In the genomic region with DNA sequence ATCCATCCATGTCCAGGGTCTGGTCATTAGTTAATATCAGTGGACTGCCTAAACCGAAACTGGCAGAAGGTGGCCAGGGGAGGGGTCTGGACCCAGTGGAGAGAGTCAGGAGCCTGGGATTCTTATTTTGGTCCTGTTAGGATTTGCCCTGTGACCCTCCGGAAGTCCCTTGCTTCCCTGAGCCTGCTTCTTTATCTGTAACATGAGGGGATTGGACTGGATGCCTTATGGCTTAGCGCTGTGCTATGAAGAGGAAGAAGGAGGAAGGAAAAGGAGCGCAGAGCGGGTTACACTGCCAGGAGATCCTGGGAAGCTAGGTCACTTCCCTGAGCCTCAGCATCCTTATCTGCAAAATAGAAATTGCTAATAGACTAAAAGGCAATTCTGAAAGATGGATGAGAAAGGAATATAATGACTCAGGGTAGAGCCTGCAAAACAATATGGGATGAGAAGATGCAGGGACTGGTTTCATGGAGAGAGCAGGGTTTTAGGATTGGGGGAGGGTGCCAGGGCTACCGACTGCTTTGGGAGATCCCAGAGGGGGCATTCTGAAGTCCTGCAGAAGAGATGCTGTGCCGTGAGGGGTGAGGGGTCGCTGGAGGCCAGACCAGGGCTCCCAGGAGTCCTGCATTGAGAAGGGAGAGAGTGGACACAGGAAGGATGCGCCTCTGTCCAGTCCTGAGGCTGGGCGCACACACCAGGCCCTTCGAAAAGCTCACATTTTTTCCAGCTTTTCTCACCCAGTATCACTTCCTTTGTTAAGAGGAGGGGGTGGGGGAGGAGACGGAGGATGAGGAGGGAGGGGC, we compare ENCODE assay signal across 10 cellular contexts. TPM values are rescaled to one million over a fixed set of nuclear protein-coding genes. Genes with fewer than 3 reads are reported as not detected.
DNase-seq lines count a peak whose midpoint lies in the region; ATAC-seq and TF ChIP-seq lines count a peak whose summit lies in the region.
"Had no signal": no experiment of that assay in that cellular context is flagged by ENCODE, and none has a peak within 500 bp of the region (broad histone marks: within the 10 kb centered on the region; RNA-seq: fewer than 3 reads in every experiment).

No MANE protein-coding gene starts in this region.

- intact Hi-C loops in left lung (cut with DNase I), result no loop called here

- no peaks in the 10 kb centered on the region for H3K9me3 ChIP-seq in left lung
- no peaks in the 10 kb centered on the region for H3K9me3 ChIP-seq in thoracic aorta

- DNase-seq in activated CD8-positive, alpha-beta memory T cell treated with anti-CD3 and anti-CD28 coated beads, Interleukin-2, amount 10 ng/mL, durations not matched to agents 7 days and 5 days, result peak; percentile 27
- DNase-seq in activated CD8-positive, alpha-beta memory T cell treated with anti-CD3 and anti-CD28 coated beads, Interleukin-2, amount 50 U/mL, for 4 hours, result no peak
- no peak for DNase-seq in left lung
- DNase-seq in thoracic aorta (ENCODE audit: low spot score), result no peak
- DNase-seq in NCI-H2107 treated with DMSO at 0.1 percent for 48 hours (lab: John Stamatoyannopoulos, UW; ENCODE audit: unreplicated experiment), result no peak
- DNase-seq: stimulated activated naive CD4-positive, alpha-beta T cell treated with Interleukin-2 at 50 U/mL for 16 hours had no signal

- no peak for TF ChIP-seq CTCF in left lung (IDR thresholded peaks at IDR 0.05)
- no peak for TF ChIP-seq CTCF in thoracic aorta (IDR thresholded peaks at IDR 0.05)

- H3K27me3 Mint-ChIP-seq in activated CD8-positive, alpha-beta memory T cell treated with anti-CD3 and anti-CD28 coated beads, Interleukin-2, amount 10 ng/mL, durations not matched to agents 7 days and 5 days, result peaks cover 55% of the 10 kb centered on the region
- H3K27me3 Mint-ChIP-seq in activated T-helper 17 cell treated with anti-CD3 and anti-CD28 coated beads, Interleukin-2, amount 50 U/mL, for 72 hours, result peaks cover 51% of the 10 kb centered on the region

- no peak overlapping the region for H3K27ac ChIP-seq in left lung
- H3K27ac ChIP-seq in thoracic aorta, result no peak overlapping the region

- H3K4me3 Mint-ChIP-seq in activated CD8-positive, alpha-beta memory T cell treated with anti-CD3 and anti-CD28 coated beads, Interleukin-2, amount 10 ng/mL, durations not matched to agents 7 days and 5 days, result no peak overlapping the region
- H3K4me3 Mint-ChIP-seq in activated T-helper 17 cell treated with anti-CD3 and anti-CD28 coated beads, Interleukin-2, amount 50 U/mL, for 72 hours, result peak overlapping the region; percentile 12

- ATAC-seq in activated CD8-positive, alpha-beta memory T cell treated with anti-CD3 and anti-CD28 coated beads, Interleukin-2, amount 10 ng/mL, durations not matched to agents 7 days and 5 days, result no peak
- no peak for ATAC-seq in activated T-helper 17 cell treated with anti-CD3 and anti-CD28 coated beads, Interleukin-2, amount 50 U/mL, for 72 hours (replicated peaks)
- peak; percentile 38 for ATAC-seq in left lung
- no peak for ATAC-seq in thoracic aorta (ENCODE audit: insufficient number of reproducible peaks, low FRiP score, low read depth)
- no peak for ATAC-seq in HG03108 (IDR thresholded peaks at IDR 0.05; ENCODE audit: unreplicated experiment)
- no peak for ATAC-seq in GM21381 (IDR thresholded peaks at IDR 0.05; ENCODE audit: unreplicated experiment)

- peaks cover 3% of the 10 kb centered on the region for H3K4me1 Mint-ChIP-seq in activated CD8-positive, alpha-beta memory T cell treated with anti-CD3 and anti-CD28 coated beads, Interleukin-2, amount 10 ng/mL, durations not matched to agents 7 days and 5 days
- H3K4me1 Mint-ChIP-seq in activated T-helper 17 cell treated with anti-CD3 and anti-CD28 coated beads, Interleukin-2, amount 50 U/mL, for 72 hours, result peaks cover 7% of the 10 kb centered on the region

- CTCF ChIA-PET in activated CD8-positive, alpha-beta memory T cell treated with anti-CD3 and anti-CD28 coated beads, Interleukin-2, amount 10 ng/mL, durations not matched to agents 7 days and 5 days (lab: Charles Lee), result interaction anchor here (0.7 to 1.0 kb wide), 2 partner anchors 41 to 87 kb away, joined by 3 to 4 read pairs; a partner anchor contains a TSS

- no peaks in the 10 kb centered on the region for H3K9me3 Mint-ChIP-seq in activated CD8-positive, alpha-beta memory T cell treated with anti-CD3 and anti-CD28 coated beads, Interleukin-2, amount 10 ng/mL, durations not matched to agents 7 days and 5 days (ENCODE audit: low read depth)
- no peaks in the 10 kb centered on the region for H3K9me3 Mint-ChIP-seq in activated T-helper 17 cell treated with anti-CD3 and anti-CD28 coated beads, Interleukin-2, amount 50 U/mL, for 72 hours

- H3K27ac Mint-ChIP-seq in activated CD8-positive, alpha-beta memory T cell treated with anti-CD3 and anti-CD28 coated beads, Interleukin-2, amount 10 ng/mL, durations not matched to agents 7 days and 5 days, result no peak overlapping the region
- H3K27ac Mint-ChIP-seq in activated T-helper 17 cell treated with anti-CD3 and anti-CD28 coated beads, Interleukin-2, amount 50 U/mL, for 72 hours, result no peak overlapping the region

- peak overlapping the region in 1 of 2 donors; percentile 17 for H3K4me3 ChIP-seq in left lung
- peak overlapping the region; percentile 70 for H3K4me3 ChIP-seq in thoracic aorta

- H3K36me3 ChIP-seq in left lung (no peaks in the 10 kb centered on the region), thoracic aorta (no peaks in the 10 kb centered on the region)

- H3K4me1 ChIP-seq in left lung (peaks cover 30 to 44% of the 10 kb centered on the region in 2 donors), thoracic aorta (ENCODE audit: control insufficient read depth in 1 of 2, low read depth in 2 of 2) (peaks cover 16 to 27% of the 10 kb centered on the region in 2 donors)

- no peaks in the 10 kb centered on the region for H3K36me3 Mint-ChIP-seq in activated CD8-positive, alpha-beta memory T cell treated with anti-CD3 and anti-CD28 coated beads, Interleukin-2, amount 10 ng/mL, durations not matched to agents 7 days and 5 days
- no peaks in the 10 kb centered on the region for H3K36me3 Mint-ChIP-seq in activated T-helper 17 cell treated with anti-CD3 and anti-CD28 coated beads, Interleukin-2, amount 50 U/mL, for 72 hours (ENCODE audit: low read depth)

- H3K27me3 ChIP-seq in left lung (peaks cover 0 to 90% of the 10 kb centered on the region in 2 donors), thoracic aorta (replicated peaks; ENCODE audit: insufficient read depth) (no peaks in the 10 kb centered on the region)

RNA-seq across cellular contexts. Expression of a gene that starts 0.5 kb away (rescaled TPM):
- total RNA-seq in activated CD8-positive, alpha-beta memory T cell treated with anti-CD3 and anti-CD28 coated beads, Interleukin-2, amount 10 ng/mL, durations not matched to agents 7 days and 5 days, result not detected
- total RNA-seq in activated T-helper 17 cell treated with anti-CD3 and anti-CD28 coated beads, Interleukin-2, amount 50 U/mL, for 72 hours, result not detected
- 1 to 10 TPM; 1.6 to 5.5 TPM for total RNA-seq in left lung
- not detected for total RNA-seq in thoracic aorta

RNA-seq across cellular contexts. Expression of a gene that starts 41.3 kb away (rescaled TPM):
- total RNA-seq in activated CD8-positive, alpha-beta memory T cell treated with anti-CD3 and anti-CD28 coated beads, Interleukin-2, amount 10 ng/mL, durations not matched to agents 7 days and 5 days, result not detected
- not detected for total RNA-seq in activated T-helper 17 cell treated with anti-CD3 and anti-CD28 coated beads, Interleukin-2, amount 50 U/mL, for 72 hours
- total RNA-seq in left lung (not detected), thoracic aorta (not detected)
- total RNA-seq: NCI-H460 had no signal

RNA-seq across cellular contexts. Expression of a gene that starts 48.6 kb away (rescaled TPM):
- total RNA-seq in activated CD8-positive, alpha-beta memory T cell treated with anti-CD3 and anti-CD28 coated beads, Interleukin-2, amount 10 ng/mL, durations not matched to agents 7 days and 5 days, result not detected
- not detected for total RNA-seq in activated T-helper 17 cell treated with anti-CD3 and anti-CD28 coated beads, Interleukin-2, amount 50 U/mL, for 72 hours
- total RNA-seq in left lung, result 1 to 10 TPM in 1 of 2 donors, under 1 TPM in 1; 0.55 to 1.3 TPM
- not detected for total RNA-seq in thoracic aorta
- total RNA-seq: NCI-H460 had no signal

RNA-seq across cellular contexts. Expression of a gene that starts 59.4 kb away (rescaled TPM):
- not detected for total RNA-seq in activated CD8-positive, alpha-beta memory T cell treated with anti-CD3 and anti-CD28 coated beads, Interleukin-2, amount 10 ng/mL, durations not matched to agents 7 days and 5 days
- not detected for total RNA-seq in activated T-helper 17 cell treated with anti-CD3 and anti-CD28 coated beads, Interleukin-2, amount 50 U/mL, for 72 hours
- 10 to 100 TPM; 49.7 to 74.9 TPM for total RNA-seq in left lung
- 1 to 10 TPM in 1 of 2 donors, under 1 TPM in 1; 0.68 to 5.0 TPM for total RNA-seq in thoracic aorta
- total RNA-seq: NCI-H460 had no signal
